ENCODE assay signal across 8 cellular contexts in the genomic region with DNA sequence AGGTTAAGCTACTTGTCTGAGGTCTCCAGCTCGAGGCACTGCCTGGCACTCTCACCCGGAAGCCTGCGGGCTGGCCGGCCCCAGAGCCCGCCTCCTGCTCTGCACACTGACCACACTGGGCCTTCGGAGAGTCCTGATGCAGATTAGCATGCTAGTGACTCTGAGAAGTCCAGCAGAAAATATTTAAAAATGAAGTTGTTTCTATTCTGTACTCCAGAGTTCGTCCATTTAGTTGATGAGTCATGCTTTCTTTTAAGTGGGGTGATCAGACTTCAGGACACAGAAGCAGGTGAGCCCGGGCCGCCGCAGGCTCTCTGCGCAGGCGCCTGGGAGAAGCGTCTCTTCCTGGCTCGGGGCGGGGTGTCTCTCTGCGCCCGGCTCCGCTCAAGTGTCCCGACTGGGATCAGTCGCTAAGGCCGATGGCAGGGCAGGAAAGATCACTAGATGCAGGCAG. TPM values are rescaled to one million over a fixed set of nuclear protein-coding genes. Genes with fewer than 3 reads are reported as not detected.
DNase-seq lines count a peak whose midpoint lies in the region; ATAC-seq and TF ChIP-seq lines count a peak whose summit lies in the region.

No MANE protein-coding gene starts in this region.

- H3K9me2 ChIP-seq in hepatocyte (replicated peaks; ENCODE audit: insufficient read depth) = no peaks in the 10 kb centered on the region

- ATAC-seq in CD4-positive, alpha-beta T cell (ENCODE audit: poor library complexity) = no peak
- no peak for ATAC-seq in HG03108 (IDR thresholded peaks at IDR 0.05; ENCODE audit: unreplicated experiment)

- CTCF ChIA-PET in CD4-positive, alpha-beta T cell (lab: Charles Lee) = no interaction called here

- H3K4me1 ChIP-seq in hepatocyte (ENCODE audit: insufficient read depth) (peaks cover 30% of the 10 kb centered on the region), spleen (peaks cover 0 to 10% (median 2%) of the 10 kb centered on the region in 6 donors)

- POLR2A ChIA-PET in CD4-positive, alpha-beta T cell (lab: Charles Lee) = no interaction called here

- no peaks in the 10 kb centered on the region for H3K79me2 ChIP-seq in hepatocyte

- no peaks in the 10 kb centered on the region for H3K36me3 Mint-ChIP-seq in CD4-positive, alpha-beta T cell (ENCODE audit: low read depth)

- H3K4me3 Mint-ChIP-seq in CD4-positive, alpha-beta T cell = peak overlapping the region; percentile 27

- H3K9me3 ChIP-seq in CD4-positive, alpha-beta T cell (ENCODE audit: control insufficient read depth, low read length) = no peaks in the 10 kb centered on the region
- no peaks in the 10 kb centered on the region for H3K9me3 ChIP-seq in hepatocyte (ENCODE audit: low read depth)
- no peaks in the 10 kb centered on the region for H3K9me3 ChIP-seq in spleen

- H3K27ac Mint-ChIP-seq in CD4-positive, alpha-beta T cell = no peak overlapping the region

- H3K4me1 Mint-ChIP-seq in CD4-positive, alpha-beta T cell (ENCODE audit: low read depth) = no peaks in the 10 kb centered on the region

- peak overlapping the region; percentile 37 for H2AFZ ChIP-seq in hepatocyte

- no peaks in the 10 kb centered on the region for H3K27me3 ChIP-seq in CD4-positive, alpha-beta T cell (ENCODE audit: control insufficient read depth, insufficient read depth, low read length)
- H3K27me3 ChIP-seq in hepatocyte (no peaks in the 10 kb centered on the region), spleen (replicated peaks in 1 of 7) (peaks cover 0 to 23% (median 0%) of the 10 kb centered on the region in 7 donors)

- 62% methylated on average over 21 of the region's 21 CpGs for WGBS in hepatocyte (ENCODE audit: low lambda C conversion rate, missing lambda C conversion rate)
- 33 to 65% (median 36%) methylated on average over 19 to 21 of the region's 21 CpGs for WGBS in spleen, 5 donors

- TF ChIP-seq CTCF in CD4-positive, alpha-beta T cell (IDR thresholded peaks at IDR 0.05) = no peak
- TF ChIP-seq CTCF in hepatocyte (IDR thresholded peaks at IDR 0.05; ENCODE audit: poor library complexity) (no peak), spleen (IDR thresholded peaks at IDR 0.05 in 8 of 11, conservative IDR thresholded peaks at IDR 0.05 in 3 of 11) (no peak)

- intact Hi-C loops in CD4-positive, alpha-beta T cell (cut with DNase I, micrococcal nuclease) = no loop called here
- intact Hi-C loops in spleen (cut with DNase I; ENCODE audit: low total_unique reads) = no loop called here

- DNase-seq in CD4-positive, alpha-beta T cell = peak in 5 of 10 experiments; percentile 2 to 39 (median 10)
- DNase-seq in HK-2 (ENCODE audit: unreplicated experiment) = peak; percentile 76
- peak; percentile 16 for DNase-seq in activated naive CD4-positive, alpha-beta T cell treated with anti-CD3 and anti-CD28 coated beads, Interleukin-2, amount 50 U/mL, for 16 hours
- peak; percentile 60 for DNase-seq in hepatocyte (ENCODE audit: low spot score)
- DNase-seq in spleen = peak; percentile 82
- no peak for DNase-seq in HPDE6-E6E7 (ENCODE audit: extremely low spot score)
- no peak for DNase-seq in CD1c-positive myeloid dendritic cell (ENCODE audit: extremely low spot score)

- H3K27ac ChIP-seq in CD4-positive, alpha-beta T cell (ENCODE audit: low read depth, low read length) = no peak overlapping the region
- peak overlapping the region; percentile 25 for H3K27ac ChIP-seq in hepatocyte
- no peak overlapping the region for H3K27ac ChIP-seq in spleen

- no peaks in the 10 kb centered on the region for H3K9me3 Mint-ChIP-seq in CD4-positive, alpha-beta T cell

- TF ChIP-seq POLR2A in spleen (IDR thresholded peaks at IDR 0.05) = no peak

- H3K4me2 ChIP-seq in hepatocyte = peak overlapping the region; percentile 39

- H3K36me3 ChIP-seq in hepatocyte (replicated peaks; ENCODE audit: insufficient read depth, low read depth) = no peaks in the 10 kb centered on the region
- no peaks in the 10 kb centered on the region for H3K36me3 ChIP-seq in spleen

- H3K4me3 ChIP-seq in hepatocyte (no peak overlapping the region), spleen (peak overlapping the region in 5 of 8 donors; percentile 6 to 60 (median 8))

- H3K27me3 Mint-ChIP-seq in CD4-positive, alpha-beta T cell = peaks cover 25% of the 10 kb centered on the region

- no peaks in the 10 kb centered on the region for H4K20me1 ChIP-seq in hepatocyte (ENCODE audit: insufficient read depth, poor library complexity, severe bottlenecking)

RNA-seq across cellular contexts. Expression of a gene that starts 32.5 kb away (rescaled TPM):
- not detected for total RNA-seq in CD4-positive, alpha-beta T cell
- total RNA-seq in hepatocyte (not detected in 2 replicates), spleen (not detected)
- polyA plus RNA-seq in hepatocyte (not detected in 2 replicates), spleen (not detected)

Comparison
In these comparisons a context has a peak if more than half of its experiments do, and no peak if none do; other contexts are left out.
1. DNase-seq: peak in HK-2 (single experiment), activated naive CD4-positive, alpha-beta T cell treated with anti-CD3 and anti-CD28 coated beads, Interleukin-2, amount 50 U/mL, for 16 hours (single experiment), hepatocyte (single experiment) and spleen (single experiment); none in HPDE6-E6E7 (single experiment) and CD1c-positive myeloid dendritic cell (single experiment).